25 cellular contexts compared by ENCODE assay signal in genomic region chr12:80161612-80162011, GRCh38.
"Had no signal": no experiment of that assay in that cellular context is flagged by ENCODE, and none has a peak within 500 bp of the region (broad histone marks: within the 10 kb centered on the region; RNA-seq: fewer than 3 reads in every experiment).

No MANE protein-coding gene starts in this region.

- ATAC-seq: esophagus mucosa; foreskin keratinocyte; heart right ventricle; mucosa of descending colon; natural killer cell treated with Interleukin-12 subunit alpha and Interleukin-12 subunit beta and Interleukin-15 and Interleukin-18, amount 100 ng/mL, for 72 hours had no signal

- H3K4me3 Mint-ChIP-seq: activated CD4-positive, alpha-beta memory T cell treated with anti-CD3 and anti-CD28 coated beads, Interleukin-2, amount 10 ng/mL, durations not matched to agents 7 days and 5 days; activated CD4-positive, alpha-beta T cell treated with anti-CD3 and anti-CD28 coated beads, Interleukin-2, amount 10 ng/mL, durations not matched to agents 7 days and 5 days; activated T-cell treated with anti-CD3 and anti-CD28 coated beads, Interleukin-2, amount 50 U/mL, for 24 hours; dendritic cell treated with granulocyte-macrophage colony-stimulating factor and Interleukin-4, amounts not matched to agents 40 ng/mL and 50 ng/mL, for 4 days; endodermal cell; natural killer cell treated with Interleukin-12 subunit alpha and Interleukin-12 subunit beta and Interleukin-15 and Interleukin-18, amount 100 ng/mL, for 72 hours had no signal

- H3K27ac ChIP-seq: foreskin keratinocyte, heart right ventricle, left ventricle myocardium inferior, right atrium auricular region, testis, transverse colon had no signal

- H3K4me1 ChIP-seq: heart right ventricle, left ventricle myocardium inferior, right atrium auricular region, testis, transverse colon had no signal

- H3K4me1 Mint-ChIP-seq: activated CD4-positive, alpha-beta T cell treated with anti-CD3 and anti-CD28 coated beads, Interleukin-2, amount 10 ng/mL, durations not matched to agents 7 days and 5 days; endodermal cell had no signal

- H3K27me3 ChIP-seq: heart right ventricle, right atrium auricular region, testis, transverse colon had no signal

- H3K4me3 ChIP-seq: heart right ventricle, left ventricle myocardium inferior, lung, mucosa of descending colon, right atrium auricular region, testis, transverse colon had no signal

- H3K9me3 Mint-ChIP-seq: activated T-cell treated with anti-CD3 and anti-CD28 coated beads, Interleukin-2, amount 50 U/mL, for 24 hours; endodermal cell; natural killer cell treated with Interleukin-12 subunit alpha and Interleukin-12 subunit beta and Interleukin-15 and Interleukin-18, amount 100 ng/mL, for 72 hours had no signal

- DNase-seq: activated CD4-positive, alpha-beta memory T cell treated with anti-CD3 and anti-CD28 coated beads, Interleukin-2, amount 10 ng/mL, durations not matched to agents 7 days and 5 days; activated CD4-positive, alpha-beta T cell treated with anti-CD3 and anti-CD28 coated beads, Interleukin-2, amount 10 ng/mL, durations not matched to agents 7 days and 5 days; activated CD4-positive, CD25-positive, alpha-beta regulatory T cell treated with anti-CD3 and anti-CD28 coated beads, Interleukin-2, amount 50 U/mL, for 72 hours; activated CD8-positive, alpha-beta memory T cell treated with anti-CD3 and anti-CD28 coated beads, Interleukin-2, amount 50 U/mL, for 48 hours; activated gamma-delta T cell treated with Interleukin-2 at 50 U/mL for 16 hours; activated naive CD4-positive, alpha-beta T cell treated with anti-CD3 and anti-CD28 coated beads, Interleukin-2, amount 50 U/mL, for 16 hours; activated T-cell treated with anti-CD3 and anti-CD28 coated beads, Interleukin-2, amount 50 U/mL, for 24 hours; amygdala; caudate nucleus; endodermal cell; foreskin keratinocyte; heart right ventricle; left ventricle myocardium inferior; mucosa of descending colon; stimulated activated CD4-positive, alpha-beta T cell treated with anti-CD3 and anti-CD28 coated beads, Interleukin-15, amount 100 ng/mL, for 24 hours; stimulated activated CD4-positive, alpha-beta T cell treated with anti-CD3 and anti-CD28 coated beads, Interleukin-2, amount 100 ng/mL, for 24 hours; stimulated activated naive CD4-positive, alpha-beta T cell treated with Interleukin-2 at 50 U/mL for 16 hours; T-helper 2 cell; testis; transverse colon had no signal

- H3K36me3 ChIP-seq: heart right ventricle, left ventricle myocardium inferior, right atrium auricular region, transverse colon had no signal

- H3K27ac Mint-ChIP-seq: activated CD4-positive, alpha-beta memory T cell treated with anti-CD3 and anti-CD28 coated beads, Interleukin-2, amount 10 ng/mL, durations not matched to agents 7 days and 5 days; activated CD4-positive, alpha-beta T cell treated with anti-CD3 and anti-CD28 coated beads, Interleukin-2, amount 10 ng/mL, durations not matched to agents 7 days and 5 days; activated T-cell treated with anti-CD3 and anti-CD28 coated beads, Interleukin-2, amount 50 U/mL, for 24 hours; dendritic cell treated with granulocyte-macrophage colony-stimulating factor and Interleukin-4, amounts not matched to agents 40 ng/mL and 50 ng/mL, for 4 days; endodermal cell; natural killer cell treated with Interleukin-12 subunit alpha and Interleukin-12 subunit beta and Interleukin-15 and Interleukin-18, amount 100 ng/mL, for 72 hours had no signal

- H3K27me3 Mint-ChIP-seq: dendritic cell treated with granulocyte-macrophage colony-stimulating factor and Interleukin-4, amounts not matched to agents 40 ng/mL and 50 ng/mL, for 4 days; natural killer cell treated with Interleukin-12 subunit alpha and Interleukin-12 subunit beta and Interleukin-15 and Interleukin-18, amount 100 ng/mL, for 72 hours had no signal

- H3K9me3 ChIP-seq: mucosa of descending colon, right atrium auricular region, testis, transverse colon had no signal
